In genomic region chr16:3019594-3020246, GRCh38 we compare ENCODE assay signal across 8 cellular contexts. TPM values are rescaled to one million over a fixed set of nuclear protein-coding genes. Genes with fewer than 3 reads are reported as not detected.
DNase-seq lines count a peak whose midpoint lies in the region; ATAC-seq, FAIRE-seq and TF ChIP-seq lines count a peak whose summit lies in the region.

No MANE protein-coding gene starts in this region.

- POLR2A ChIA-PET in Caco-2 (lab: Charles Lee) (interaction anchor here (0.7 to 5.8 kb wide), 7 partner anchors 10 to 116 kb away, joined by 3 to 83 read pairs (median 4); partner anchors contain the start of gene ZNF213), endothelial cell of umbilical vein (lab: Charles Lee) (interaction anchor here (0.5 to 2.2 kb wide), 7 partner anchors 7 to 1563 kb away, joined by 3 to 16 read pairs (median 6); partner anchors contain the start of gene ZNF213)

- DNase-seq in Caco-2 (no peak), endothelial cell of umbilical vein (ENCODE audit: low read depth, low spot score) (no peak), osteocyte (ENCODE audit: extremely low spot score, unreplicated experiment) (no peak), Ammon's horn (ENCODE audit: low spot score) (no peak)
- DNase-seq in stimulated activated CD4-positive, alpha-beta T cell treated with anti-CD3 and anti-CD28 coated beads, Interleukin-15, amount 100 ng/mL, for 24 hours, result no peak

- H3K9me2 ChIP-seq in OCI-LY1 (ENCODE audit: low read depth, low read length), result no peaks in the 10 kb centered on the region

- H3K27me3 Mint-ChIP-seq in Caco-2 (ENCODE audit: insufficient read depth, unreplicated experiment) (no peaks in the 10 kb centered on the region), osteocyte (ENCODE audit: unreplicated experiment) (peaks cover 2% of the 10 kb centered on the region)

- H3F3A ChIP-seq in OCI-LY1 (ENCODE audit: insufficient read depth, low read length), result no peaks in the 10 kb centered on the region

- H3K4me1 Mint-ChIP-seq in Caco-2 (ENCODE audit: low read depth, unreplicated experiment) (peaks cover 17% of the 10 kb centered on the region), osteocyte (ENCODE audit: unreplicated experiment) (peaks cover 38% of the 10 kb centered on the region)

- BruUV-seq in Caco-2 (replicated peaks; lab: Mats Ljungman, UMichigan), result no TSS peak
- no TSS peak for BruUV-seq in endothelial cell of umbilical vein (replicated peaks; lab: Mats Ljungman, UMichigan)

- H3K79me2 ChIP-seq in OCI-LY1 (ENCODE audit: insufficient read depth, low read length), result no peaks in the 10 kb centered on the region
- H3K79me2 ChIP-seq in endothelial cell of umbilical vein (ENCODE audit: control insufficient read depth, insufficient read depth, low read length), result peaks cover 2% of the 10 kb centered on the region

- no peak overlapping the region for H3K27ac ChIP-seq in OCI-LY1 (ENCODE audit: low read depth, low read length, poor library complexity, severe bottlenecking)
- no peak overlapping the region for H3K27ac ChIP-seq in endothelial cell of umbilical vein (ENCODE audit: insufficient read depth, low read depth, low read length)

- H2AFZ ChIP-seq in OCI-LY1 (ENCODE audit: low read length) (no peak overlapping the region), endothelial cell of umbilical vein (ENCODE audit: low read depth, low read length) (peak overlapping the region; percentile 18)

- CTCF ChIA-PET in Caco-2 (lab: Charles Lee) (interaction anchor here (0.6 to 6.9 kb wide), 9 partner anchors 9 to 161 kb away, joined by 3 to 113 read pairs (median 7); no protein-coding TSS in a partner anchor), endothelial cell of umbilical vein (lab: Charles Lee) (interaction anchor here (1.1 to 6.1 kb wide), 7 partner anchors 8 to 39 kb away, joined by 3 to 52 read pairs (median 9); no protein-coding TSS in a partner anchor)

- H3K27ac Mint-ChIP-seq in Caco-2 (ENCODE audit: unreplicated experiment) (peak overlapping the region; percentile 89), osteocyte (ENCODE audit: unreplicated experiment) (peak overlapping the region; percentile 84)

- H3K36me3 Mint-ChIP-seq in Caco-2 (ENCODE audit: insufficient read depth, unreplicated experiment), result peaks cover 48% of the 10 kb centered on the region
- no peaks in the 10 kb centered on the region for H3K36me3 Mint-ChIP-seq in osteocyte (ENCODE audit: unreplicated experiment)

- H3K9me3 ChIP-seq in Caco-2 (no peaks in the 10 kb centered on the region), OCI-LY1 (ENCODE audit: low read length) (no peaks in the 10 kb centered on the region), endothelial cell of umbilical vein (replicated peaks; ENCODE audit: control insufficient read depth, insufficient read depth, low read length) (no peaks in the 10 kb centered on the region)

- H4K20me1 ChIP-seq in OCI-LY1 (ENCODE audit: insufficient read depth, low read length) (no peaks in the 10 kb centered on the region), endothelial cell of umbilical vein (replicated peaks; ENCODE audit: control insufficient read depth, extremely low read depth, insufficient read depth, low read length) (no peaks in the 10 kb centered on the region)

- H3K36me3 ChIP-seq in Caco-2 (ENCODE audit: control insufficient read depth, insufficient read depth, low read length), result 0 out of 2 replicates have a peak, but pooled peaks cover 2% of the 10 kb centered on the region
- no peaks in the 10 kb centered on the region for H3K36me3 ChIP-seq in OCI-LY1 (ENCODE audit: insufficient read depth, low read length)
- H3K36me3 ChIP-seq in endothelial cell of umbilical vein (ENCODE audit: control insufficient read depth in 2 of 2, extremely low read depth in 1 of 2, insufficient read depth in 2 of 2, low read length in 2 of 2), result no peaks in the 10 kb centered on the region

- ATAC-seq in HG03457 (IDR thresholded peaks at IDR 0.05; ENCODE audit: unreplicated experiment) (no peak), GM18520 (IDR thresholded peaks at IDR 0.05; ENCODE audit: unreplicated experiment) (no peak)

- peak; percentile 75 for FAIRE-seq in endothelial cell of umbilical vein (lab: Jason Lieb, UNC)

- dilution Hi-C loops in endothelial cell of umbilical vein (cut with MboI; ENCODE audit: extremely low pct_ligation_motif_present, low sequenced_read_pairs), result no loop called here

- H3K4me1 ChIP-seq in Caco-2 (peaks cover 43% of the 10 kb centered on the region), OCI-LY1 (ENCODE audit: insufficient read depth, low read length, severe bottlenecking) (peaks cover 44% of the 10 kb centered on the region), endothelial cell of umbilical vein (ENCODE audit: control insufficient read depth, extremely low read depth, insufficient read depth, low read length) (peaks cover 18% of the 10 kb centered on the region)

- H3K27me3 ChIP-seq in Caco-2 (replicated peaks; ENCODE audit: control insufficient read depth, insufficient read depth, low read length) (no peaks in the 10 kb centered on the region), OCI-LY1 (ENCODE audit: insufficient read depth, low read length) (peaks cover 4% of the 10 kb centered on the region; the same call in 1 of the 2 replicates), endothelial cell of umbilical vein (ENCODE audit: control insufficient read depth in 2 of 2, insufficient read depth in 2 of 2, low read length in 2 of 2) (peaks cover 0 to 2% of the 10 kb centered on the region in 2 experiments)

- H3K9me3 Mint-ChIP-seq in Caco-2 (ENCODE audit: unreplicated experiment) (no peaks in the 10 kb centered on the region), osteocyte (ENCODE audit: unreplicated experiment) (no peaks in the 10 kb centered on the region)

- TF ChIP-seq CTCF in Caco-2 (IDR thresholded peaks at IDR 0.05; ENCODE audit: insufficient read depth in 1 of 2, low read depth in 1 of 2, low read length in 1 of 2, severe bottlenecking in 1 of 2, unreplicated experiment in 1 of 2), result no peak
- no peak for TF ChIP-seq CTCF in OCI-LY1 (IDR thresholded peaks at IDR 0.05; ENCODE audit: low read length)
- no peak for TF ChIP-seq CTCF in endothelial cell of umbilical vein (IDR thresholded peaks at IDR 0.05; ENCODE audit: extremely low read depth in 1 of 2, insufficient read depth in 1 of 2, low read depth in 1 of 2, low read length in 2 of 2)
- no peak for TF ChIP-seq CTCF in osteocyte (IDR thresholded peaks at IDR 0.05)

- peak overlapping the region; percentile 52 for H3K4me3 ChIP-seq in Caco-2 (ENCODE audit: low read depth, low read length)
- peak overlapping the region; percentile 67 for H3K4me3 ChIP-seq in OCI-LY1 (ENCODE audit: low read depth, low read length, poor library complexity, severe bottlenecking)
- H3K4me3 ChIP-seq in endothelial cell of umbilical vein (replicated peaks in 1 of 3; ENCODE audit: insufficient read depth in 1 of 3, low read depth in 1 of 3, low read length in 3 of 3), result peak overlapping the region in 1 of 3 experiments; percentile 16

- no peaks in the 10 kb centered on the region for H3K9me1 ChIP-seq in endothelial cell of umbilical vein (replicated peaks; ENCODE audit: control insufficient read depth, extremely low read depth, insufficient read depth, low read length)

- TF ChIP-seq POLR2A in endothelial cell of umbilical vein (IDR thresholded peaks at IDR 0.05; ENCODE audit: low read depth, low read length), result no peak

- H3K9ac ChIP-seq in OCI-LY1 (ENCODE audit: low read length), result peak overlapping the region; percentile 37; the same call in 1 of the 2 replicates
- H3K9ac ChIP-seq in endothelial cell of umbilical vein (replicated peaks; ENCODE audit: extremely low read depth, insufficient read depth, low read length), result no peak overlapping the region

- H3K4me3 Mint-ChIP-seq in Caco-2 (ENCODE audit: unreplicated experiment) (peak overlapping the region; percentile 72), osteocyte (ENCODE audit: unreplicated experiment) (peak overlapping the region; percentile 86)

- intact Hi-C loops in Caco-2 (cut with micrococcal nuclease; ENCODE audit: unreplicated experiment), result loop anchor here (1.0 kb wide), 1 partner anchor 9 kb away; no protein-coding TSS in a partner anchor
- intact Hi-C loops in endothelial cell of umbilical vein (cut with micrococcal nuclease), result loop anchor here (1.0 to 2.0 kb wide), 3 partner anchors 15 to 115 kb away; partner anchors contain the start of gene PAQR4

- H3K4me2 ChIP-seq in OCI-LY1 (ENCODE audit: low read length) (peak overlapping the region; percentile 97), endothelial cell of umbilical vein (ENCODE audit: insufficient read depth, low read length) (no peak overlapping the region)

RNA-seq across cellular contexts. Expression of gene TNFRSF12A, which starts 0.4 kb away (rescaled TPM):
- total RNA-seq in Caco-2 (2022) (62.5 and 66.4 TPM in 2 replicates), endothelial cell of umbilical vein (162 and 169 TPM in 2 replicates), osteocyte (71.3 and 72.4 TPM in 2 replicates)
- 187 and 248 TPM in 2 replicates for polyA plus RNA-seq in endothelial cell of umbilical vein
- 119 and 157 TPM in 2 replicates for polyA plus RNA-seq in endothelial cell of umbilical vein (2011; cell fraction: cytosol; rRNA removed)
- 103 and 106 TPM in 2 replicates for polyA plus RNA-seq in endothelial cell of umbilical vein (2011; cell fraction: nucleus; rRNA removed)
- 91.5 and 114 TPM in 2 replicates for polyA plus RNA-seq in endothelial cell of umbilical vein (2012)
- polyA minus RNA-seq in endothelial cell of umbilical vein, result 53.8 and 61.2 TPM in 2 replicates
- polyA minus RNA-seq in endothelial cell of umbilical vein (2011; cell fraction: cytosol; rRNA and poly(A)+ RNA removed), result 98.9 TPM
- 26.0 and 39.8 TPM in 2 replicates for polyA minus RNA-seq in endothelial cell of umbilical vein (2011; cell fraction: nucleus; rRNA and poly(A)+ RNA removed)

RNA-seq across cellular contexts. Expression of gene CLDN6, which starts 1.7 kb away (rescaled TPM):
- total RNA-seq in Caco-2 (2022) (9.0 and 12.9 TPM in 2 replicates), endothelial cell of umbilical vein (not detected in 2 replicates), osteocyte (0.32 TPM in 1 of 2 replicates, not detected in the other)
- polyA plus RNA-seq in endothelial cell of umbilical vein, result 0.28 and 0.80 TPM in 2 replicates
- 0.04 and 0.14 TPM in 2 replicates for polyA plus RNA-seq in endothelial cell of umbilical vein (2011; cell fraction: cytosol; rRNA removed)
- not detected in 2 replicates for polyA plus RNA-seq in endothelial cell of umbilical vein (2011; cell fraction: nucleus; rRNA removed)
- polyA plus RNA-seq in endothelial cell of umbilical vein (2012), result 0.12 and 0.25 TPM in 2 replicates
- not detected in 2 replicates for polyA minus RNA-seq in endothelial cell of umbilical vein
- not detected for polyA minus RNA-seq in endothelial cell of umbilical vein (2011; cell fraction: cytosol; rRNA and poly(A)+ RNA removed)
- not detected in 2 replicates for polyA minus RNA-seq in endothelial cell of umbilical vein (2011; cell fraction: nucleus; rRNA and poly(A)+ RNA removed)

RNA-seq across cellular contexts. Expression of gene HCFC1R1, which starts 4.0 kb away (rescaled TPM):
- total RNA-seq in Caco-2 (2022), result 40.8 and 44.9 TPM in 2 replicates
- total RNA-seq in endothelial cell of umbilical vein, result 25.8 and 28.7 TPM in 2 replicates
- polyA plus RNA-seq in endothelial cell of umbilical vein, result 49.3 and 64.5 TPM in 2 replicates
- polyA plus RNA-seq in endothelial cell of umbilical vein (2011; cell fraction: cytosol; rRNA removed), result 29.6 and 40.3 TPM in 2 replicates
- polyA plus RNA-seq in endothelial cell of umbilical vein (2011; cell fraction: nucleus; rRNA removed), result 10.0 and 14.6 TPM in 2 replicates
- polyA plus RNA-seq in endothelial cell of umbilical vein (2012), result 39.2 and 59.0 TPM in 2 replicates
- polyA minus RNA-seq in endothelial cell of umbilical vein, result 8.9 and 19.0 TPM in 2 replicates
- polyA minus RNA-seq in endothelial cell of umbilical vein (2011; cell fraction: cytosol; rRNA and poly(A)+ RNA removed), result 39.6 TPM
- polyA minus RNA-seq in endothelial cell of umbilical vein (2011; cell fraction: nucleus; rRNA and poly(A)+ RNA removed), result 3.5 and 4.7 TPM in 2 replicates
- total RNA-seq in osteocyte, result 133 and 139 TPM in 2 replicates

RNA-seq across cellular contexts. Expression of gene THOC6, which starts 4.1 kb away (rescaled TPM):
- total RNA-seq in Caco-2 (2022) (46.0 and 48.0 TPM in 2 replicates), endothelial cell of umbilical vein (23.9 and 24.1 TPM in 2 replicates), osteocyte (36.6 and 40.1 TPM in 2 replicates)
- polyA plus RNA-seq in endothelial cell of umbilical vein, result 36.9 and 39.3 TPM in 2 replicates
- 22.8 and 26.8 TPM in 2 replicates for polyA plus RNA-seq in endothelial cell of umbilical vein (2011; cell fraction: cytosol; rRNA removed)
- polyA plus RNA-seq in endothelial cell of umbilical vein (2011; cell fraction: nucleus; rRNA removed), result 87.1 and 88.5 TPM in 2 replicates
- polyA plus RNA-seq in endothelial cell of umbilical vein (2012), result 20.0 and 23.2 TPM in 2 replicates
- polyA minus RNA-seq in endothelial cell of umbilical vein, result 20.0 and 24.7 TPM in 2 replicates
- 40.6 TPM for polyA minus RNA-seq in endothelial cell of umbilical vein (2011; cell fraction: cytosol; rRNA and poly(A)+ RNA removed)
- polyA minus RNA-seq in endothelial cell of umbilical vein (2011; cell fraction: nucleus; rRNA and poly(A)+ RNA removed), result 11.1 and 13.9 TPM in 2 replicates

RNA-seq across cellular contexts. Expression of gene CLDN9, which starts 7.0 kb away (rescaled TPM):
- 0.79 and 0.91 TPM in 2 replicates for total RNA-seq in Caco-2 (2022)
- total RNA-seq in endothelial cell of umbilical vein, result not detected in 2 replicates
- 0.06 TPM in 1 of 2 replicates, not detected in the other for polyA plus RNA-seq in endothelial cell of umbilical vein
- polyA plus RNA-seq in endothelial cell of umbilical vein (2011; cell fraction: cytosol; rRNA removed), result not detected in 2 replicates
- 0.07 TPM in 1 of 2 replicates, not detected in the other for polyA plus RNA-seq in endothelial cell of umbilical vein (2011; cell fraction: nucleus; rRNA removed)
- not detected in 2 replicates for polyA plus RNA-seq in endothelial cell of umbilical vein (2012)
- not detected in 2 replicates for polyA minus RNA-seq in endothelial cell of umbilical vein
- polyA minus RNA-seq in endothelial cell of umbilical vein (2011; cell fraction: cytosol; rRNA and poly(A)+ RNA removed), result not detected
- 0.19 TPM in 1 of 2 replicates, not detected in the other for polyA minus RNA-seq in endothelial cell of umbilical vein (2011; cell fraction: nucleus; rRNA and poly(A)+ RNA removed)
- total RNA-seq in osteocyte, result not detected in 2 replicates
